Comparison of ENCODE assay signal across 26 cellular contexts in genomic region chr3:38372214-38372601, GRCh38. TPM values are rescaled to one million over a fixed set of nuclear protein-coding genes. Genes with fewer than 3 reads are reported as not detected.
A peak's percentile ranks its signal among the peaks of the same experiment; 100 is the strongest.
DNase-seq lines count a peak whose midpoint lies in the region; ATAC-seq, FAIRE-seq and TF ChIP-seq lines count a peak whose summit lies in the region.
"Had no signal": no experiment of that assay in that cellular context is flagged by ENCODE, and none has a peak within 500 bp of the region (broad histone marks: within the 10 kb centered on the region; RNA-seq: fewer than 3 reads in every experiment).

No MANE protein-coding gene starts in this region.

- H3K4me3 ChIP-seq in HepG2 (replicated peaks in 1 of 3; ENCODE audit: insufficient read depth in 1 of 3, low read depth in 2 of 3, low read length in 3 of 3) = no peak overlapping the region
- no peak overlapping the region for H3K4me3 ChIP-seq in right lobe of liver
- H3K4me3 ChIP-seq in K562 = no peak overlapping the region
- no peak overlapping the region for H3K4me3 ChIP-seq in trophoblast cell (ENCODE audit: low read depth, low read length)
- H3K4me3 ChIP-seq in kidney (ENCODE audit: low read length in 2 of 2) = no peak overlapping the region
- H3K4me3 ChIP-seq: BLaER1 treated with 17β-estradiol and CSF1 and Interleukin-3, amounts not matched to agents 10 nM and 100 nM; GM12878; HAP-1 had no signal

- peak overlapping the region; percentile 16 for H2BK12ac ChIP-seq in trophoblast cell (ENCODE audit: low read length)

- TF ChIP-seq POLR2A in HepG2 (IDR thresholded peaks at IDR 0.05; ENCODE audit: insufficient read depth in 1 of 2, low read depth in 2 of 2, low read length in 2 of 2) (no peak), right lobe of liver (IDR thresholded peaks at IDR 0.05) (no peak), K562 (conservative IDR thresholded peaks at IDR 0.05) (no peak)

- TF ChIP-seq EP300 in HepG2 (IDR thresholded peaks at IDR 0.05; ENCODE audit: low read depth in 2 of 2, low read length in 2 of 2) (no peak), HepG2 (CRISPR knock-in tag; IDR thresholded peaks at IDR 0.05; ENCODE audit: borderline replicate concordance) (no peak), K562 (IDR thresholded peaks at IDR 0.05; ENCODE audit: low read length) (no peak)

- DNase-seq in HepG2 (ENCODE audit: low spot score) (no peak), right lobe of liver (no peak), K562 (ENCODE audit: extremely low read depth in 1 of 4, low spot score in 3 of 4) (no peak), trophoblast cell (no peak), kidney (no peak)
- DNase-seq: ACHN; AML-193; BE2C; CD4-positive, alpha-beta T cell; CD8-positive, alpha-beta memory T cell; DMS 273 treated with DMSO at 0.1 percent for 48 hours; DMS79; EL; GDM1; GOT3; HFFc6 had no signal

- TF ChIP-seq RAD21 in HepG2 (CRISPR knock-in tag; IDR thresholded peaks at IDR 0.05) (no peak), K562 (CRISPR knock-in tag; conservative IDR thresholded peaks at IDR 0.05 in 1 of 2, IDR thresholded peaks at IDR 0.05 in 1 of 2) (no peak)

- ATAC-seq in HepG2 (no peak), right lobe of liver (no peak), K562 (no peak), HG03108 (IDR thresholded peaks at IDR 0.05; ENCODE audit: unreplicated experiment) (no peak), HG03378 (IDR thresholded peaks at IDR 0.05; ENCODE audit: unreplicated experiment) (no peak)
- ATAC-seq: GM12878 had no signal

- 100% methylated on average over 5 of the region's 5 CpGs for WGBS in HepG2 (ENCODE audit: low lambda C conversion rate)
- WGBS in right lobe of liver (ENCODE audit: insufficient coverage, low coverage, low lambda C conversion rate, missing lambda C conversion rate) = 69% methylated on average over 3 of the region's 5 CpGs
- 83% methylated on average over 5 of the region's 5 CpGs for WGBS in K562 (ENCODE audit: insufficient coverage, low coverage, missing lambda C conversion rate)
- WGBS in trophoblast cell (ENCODE audit: extremely low coverage, insufficient coverage, insufficient read length) = no CpG with 5 or more reads among the region's 5 CpGs

- H3K18ac ChIP-seq in trophoblast cell (ENCODE audit: low read length) = no peak overlapping the region

- H2BK5ac ChIP-seq in trophoblast cell (ENCODE audit: low read depth, low read length, poor library complexity) = peak overlapping the region; percentile 16

- H3K79me1 ChIP-seq in trophoblast cell (ENCODE audit: low read length) = no peaks in the 10 kb centered on the region

- H2AFZ ChIP-seq in HepG2 (ENCODE audit: low read length) = no peak overlapping the region
- H2AFZ ChIP-seq in K562 (ENCODE audit: low read depth, low read length) = no peak overlapping the region
- H2AFZ ChIP-seq in trophoblast cell (ENCODE audit: insufficient read depth, low read length, poor library complexity) = no peak overlapping the region

- H3K27ac ChIP-seq in HepG2 (ENCODE audit: extremely low read length, insufficient read depth, low read length) = no peak overlapping the region
- H3K27ac ChIP-seq in right lobe of liver = no peak overlapping the region
- H3K27ac ChIP-seq in K562 (ENCODE audit: extremely low read depth, low read depth, low read length) = no peak overlapping the region
- H3K27ac ChIP-seq in trophoblast cell (ENCODE audit: low read depth, low read length) = no peak overlapping the region
- no peak overlapping the region for H3K27ac ChIP-seq in kidney (ENCODE audit: low read depth in 2 of 2, low read length in 2 of 2)
- H3K27ac ChIP-seq: 22Rv1; BLaER1 treated with 17β-estradiol and CSF1 and Interleukin-3, amounts not matched to agents 10 nM and 100 nM had no signal

- BruUV-seq in HepG2 (replicated peaks; lab: Mats Ljungman, UMichigan) (no TSS peak), K562 (replicated peaks; lab: Mats Ljungman, UMichigan) (no TSS peak)

- H3K9me3 ChIP-seq in HepG2 (ENCODE audit: low read length) (no peaks in the 10 kb centered on the region), right lobe of liver (no peaks in the 10 kb centered on the region), K562 (replicated peaks; ENCODE audit: control insufficient read depth, insufficient read depth, low read depth, low read length) (no peaks in the 10 kb centered on the region), trophoblast cell (ENCODE audit: insufficient read depth, low read depth, low read length) (peaks cover 4% of the 10 kb centered on the region), kidney (ENCODE audit: control insufficient read depth in 1 of 2, low read length in 2 of 2) (no peaks in the 10 kb centered on the region)
- H3K9me3 ChIP-seq: BE2C, HAP-1 had no signal

- CTCF ChIA-PET in HepG2 (lab: Yijun Ruan, JAX; ENCODE audit: low intra/inter-chr PET ratio, low total read pairs) = no interaction called here
- CTCF ChIA-PET in K562 (lab: Yijun Ruan, JAX; ENCODE audit: low intra/inter-chr PET ratio) = no interaction called here

- in situ Hi-C loops in HepG2 (cut with HindIII; ENCODE audit: extremely low pct_ligation_motif_present, low pct_unique_long_range_greater_than_20kb) (no loop called here), K562 (cut with MboI) (no loop called here)

- H3K79me2 ChIP-seq in HepG2 (ENCODE audit: insufficient read depth, low read length) = no peaks in the 10 kb centered on the region
- no peaks in the 10 kb centered on the region for H3K79me2 ChIP-seq in K562 (ENCODE audit: control insufficient read depth, insufficient read depth, low read length)
- H3K79me2 ChIP-seq in trophoblast cell (ENCODE audit: control insufficient read depth, insufficient read depth, low read length, poor library complexity) = no peaks in the 10 kb centered on the region

- no peaks in the 10 kb centered on the region for H3K4me1 ChIP-seq in HepG2 (ENCODE audit: insufficient read depth, low read length)
- no peaks in the 10 kb centered on the region for H3K4me1 ChIP-seq in right lobe of liver
- peaks cover 0 to 4% of the 10 kb centered on the region in 2 experiments; a peak in 1 of 5 replicates for H3K4me1 ChIP-seq in K562 (replicated peaks in 1 of 2; ENCODE audit: control insufficient read depth in 2 of 2, insufficient read depth in 2 of 2, low read length in 2 of 2)
- H3K4me1 ChIP-seq in trophoblast cell (ENCODE audit: control insufficient read depth in 1 of 2, insufficient read depth in 2 of 2, low read length in 2 of 2) = peaks cover 9 to 15% of the 10 kb centered on the region in 2 experiments
- no peaks in the 10 kb centered on the region for H3K4me1 ChIP-seq in kidney (ENCODE audit: control insufficient read depth in 1 of 2, insufficient read depth in 1 of 2, low read depth in 1 of 2, low read length in 2 of 2)
- H3K4me1 ChIP-seq: BE2C, HAP-1 had no signal

- peak overlapping the region; percentile 39 for H3K14ac ChIP-seq in trophoblast cell (ENCODE audit: low read length)

- intact Hi-C loops in HepG2 (cut with micrococcal nuclease; ENCODE audit: unreplicated experiment) = no loop called here
- intact Hi-C loops in right lobe of liver (cut with DNase I) = no loop called here
- intact Hi-C loops in K562 (cut with micrococcal nuclease) = no loop called here
- intact Hi-C loops in kidney (cut with DNase I) = no loop called here

- peak overlapping the region; percentile 54 for H4K91ac ChIP-seq in trophoblast cell (ENCODE audit: low read depth, low read length)

- no peaks in the 10 kb centered on the region for H3K9me1 ChIP-seq in K562 (ENCODE audit: control insufficient read depth, insufficient read depth, low read length)

- H4K8ac ChIP-seq in trophoblast cell (ENCODE audit: low read depth, low read length) = no peak overlapping the region

- H4K12ac ChIP-seq in trophoblast cell (ENCODE audit: low read depth, low read length) = no peak overlapping the region

- H2AK5ac ChIP-seq in trophoblast cell (ENCODE audit: low read length) = no peak overlapping the region

- H3K4me2 ChIP-seq in HepG2 (ENCODE audit: low read depth, low read length) (no peak overlapping the region), K562 (ENCODE audit: insufficient read depth, low read length) (no peak overlapping the region), trophoblast cell (ENCODE audit: low read length) (no peak overlapping the region)
- H3K4me2 ChIP-seq: BLaER1 treated with 17β-estradiol and CSF1 and Interleukin-3, amounts not matched to agents 10 nM and 100 nM had no signal

- POLR2A ChIA-PET in HepG2 (lab: Yijun Ruan, JAX) (no interaction called here), K562 (lab: Yijun Ruan, JAX) (interaction anchor here (0.6 kb wide), 1 partner anchor 41 kb away, joined by 5 read pairs; no protein-coding TSS in a partner anchor)

- H4K20me1 ChIP-seq in HepG2 (ENCODE audit: insufficient read depth, low read length) (no peaks in the 10 kb centered on the region), K562 (replicated peaks; ENCODE audit: control insufficient read depth, insufficient read depth, low read length) (no peaks in the 10 kb centered on the region)

- no peak overlapping the region for H3K4ac ChIP-seq in trophoblast cell (ENCODE audit: low read depth, low read length)

- no peak overlapping the region for H3K9ac ChIP-seq in HepG2 (ENCODE audit: insufficient read depth, low read depth, low read length)
- no peak overlapping the region; a peak in 1 of 4 replicates for H3K9ac ChIP-seq in K562 (ENCODE audit: insufficient read depth in 1 of 2, low read depth in 2 of 2, low read length in 2 of 2)
- H3K9ac ChIP-seq in trophoblast cell (ENCODE audit: low read length) = no peak overlapping the region
- H3K9ac ChIP-seq in kidney (ENCODE audit: low read length in 2 of 2) = no peak overlapping the region
- H3K9ac ChIP-seq: BLaER1 treated with 17β-estradiol and CSF1 and Interleukin-3, amounts not matched to agents 10 nM and 100 nM had no signal

- TF ChIP-seq CTCF in HepG2 (CRISPR knock-in tag; IDR thresholded peaks at IDR 0.05) (no peak), right lobe of liver (IDR thresholded peaks at IDR 0.05) (no peak), K562 (IDR thresholded peaks at IDR 0.05 in 2 of 3, conservative IDR thresholded peaks at IDR 0.05 in 1 of 3; ENCODE audit: insufficient read depth in 2 of 3, low read depth in 1 of 3, low read length in 3 of 3) (no peak), kidney (IDR thresholded peaks at IDR 0.05; ENCODE audit: borderline replicate concordance, extremely low read depth, insufficient read depth) (no peak)

- no peak overlapping the region for H2BK120ac ChIP-seq in trophoblast cell (ENCODE audit: insufficient read depth, low read length, poor library complexity)

- no peak for FAIRE-seq in HepG2 (lab: Jason Lieb, UNC)
- no peak for FAIRE-seq in K562 (lab: Jason Lieb, UNC)
- FAIRE-seq in kidney (lab: Jason Lieb, UNC) = no peak
- FAIRE-seq: A204.1, D721Med, GM12878, GM18507, H54 had no signal

- no peak overlapping the region for H3K23ac ChIP-seq in trophoblast cell (ENCODE audit: low read length)

- H3K36me3 ChIP-seq in HepG2 (replicated peaks in 1 of 2; ENCODE audit: control insufficient read depth in 1 of 2, insufficient read depth in 2 of 2, low read length in 2 of 2) = peaks cover 46 to 96% of the 10 kb centered on the region in 2 experiments
- peaks cover 0 to 94% (median 48%) of the 10 kb centered on the region in 4 donors for H3K36me3 ChIP-seq in right lobe of liver
- peaks cover 97% of the 10 kb centered on the region; the same call in 2 of the 3 replicates for H3K36me3 ChIP-seq in K562 (ENCODE audit: control insufficient read depth, insufficient read depth, low read length)
- H3K36me3 ChIP-seq in trophoblast cell (ENCODE audit: control insufficient read depth in 1 of 2, insufficient read depth in 2 of 2, low read length in 2 of 2) = peaks cover 2 to 4% of the 10 kb centered on the region in 2 experiments
- peaks cover 29 to 60% of the 10 kb centered on the region in 2 donors for H3K36me3 ChIP-seq in kidney (ENCODE audit: control insufficient read depth in 1 of 2, insufficient read depth in 2 of 2, low read length in 2 of 2)
- H3K36me3 ChIP-seq: BE2C had no signal

- H3K27me3 ChIP-seq in HepG2 (ENCODE audit: control insufficient read depth in 1 of 2, insufficient read depth in 2 of 2, low read length in 2 of 2) (no peaks in the 10 kb centered on the region), right lobe of liver (no peaks in the 10 kb centered on the region), K562 (ENCODE audit: control insufficient read depth in 2 of 2, insufficient read depth in 2 of 2, low read length in 2 of 2) (no peaks in the 10 kb centered on the region), trophoblast cell (ENCODE audit: insufficient read depth, low read length) (no peaks in the 10 kb centered on the region)
- H3K27me3 ChIP-seq: BE2C; BLaER1 treated with 17β-estradiol and CSF1 and Interleukin-3, amounts not matched to agents 10 nM and 100 nM had no signal

RNA-seq across cellular contexts. Expression of gene XYLB, which starts 25.6 kb away (rescaled TPM):
- total RNA-seq in HepG2 (2016; rRNA removed; fragmentation: Illumina TruSeq; extraction: Trizol) = 25.9 and 28.9 TPM in 2 replicates
- 4.8 and 7.1 TPM in 2 replicates for total RNA-seq in HepG2 (2016; cell fraction: cytosol; rRNA removed; fragmentation: Illumina TruSeq; extraction: Trizol; ENCODE audit: low read depth)
- 24.2 and 27.1 TPM in 2 replicates for total RNA-seq in HepG2 (2016; cell fraction: insoluble cytoplasmic fraction; rRNA removed; fragmentation: Illumina TruSeq; extraction: Trizol)
- 7.2 and 8.5 TPM in 2 replicates for total RNA-seq in HepG2 (2016; cell fraction: membrane; rRNA removed; fragmentation: Illumina TruSeq; extraction: Trizol)
- 41.8 and 48.3 TPM in 2 replicates for total RNA-seq in HepG2 (2016; cell fraction: nucleus; rRNA removed; fragmentation: Illumina TruSeq; extraction: Trizol)
- polyA plus RNA-seq in HepG2 (2011; rRNA removed) = 27.0 and 30.0 TPM in 2 replicates
- polyA plus RNA-seq in HepG2 (2011; cell fraction: cytosol; rRNA removed) = 12.0 and 14.4 TPM in 2 replicates
- 50.8 and 61.5 TPM in 2 replicates for polyA plus RNA-seq in HepG2 (2011; cell fraction: nucleus; rRNA removed)
- 19.4 and 27.4 TPM in 2 replicates for polyA plus RNA-seq in HepG2 (2012)
- 3.2 and 3.5 TPM in 2 replicates for polyA plus RNA-seq in HepG2 (2016; cell fraction: cytosol; fragmentation: Illumina TruSeq; extraction: Trizol; ENCODE audit: low read depth)
- polyA plus RNA-seq in HepG2 (2016; cell fraction: insoluble cytoplasmic fraction; fragmentation: Illumina TruSeq; extraction: Trizol; ENCODE audit: low read depth) = 27.4 and 32.8 TPM in 2 replicates
- 8.6 and 8.7 TPM in 2 replicates for polyA plus RNA-seq in HepG2 (2016; cell fraction: membrane; fragmentation: Illumina TruSeq; extraction: Trizol; ENCODE audit: low read depth)
- polyA plus RNA-seq in HepG2 (2016; cell fraction: nucleus; fragmentation: Illumina TruSeq; extraction: Trizol; ENCODE audit: insufficient read depth, low read depth) = 46.3 and 54.4 TPM in 2 replicates
- polyA minus RNA-seq in HepG2 (2011; rRNA and poly(A)+ RNA removed; ENCODE audit: low replicate concordance) = 33.1 and 81.7 TPM in 2 replicates
- 16.2 and 25.9 TPM in 2 replicates for polyA minus RNA-seq in HepG2 (2011; cell fraction: cytosol; rRNA and poly(A)+ RNA removed)
- 90.9 and 100.0 TPM in 2 replicates for polyA minus RNA-seq in HepG2 (2011; cell fraction: nucleus; rRNA and poly(A)+ RNA removed)
- total RNA-seq in right lobe of liver = 10 to 100 TPM; 26.2 to 48.3 (median 36.6) TPM
- 148 and 195 TPM in 2 replicates for total RNA-seq in K562 (2011; cell fraction: chromatin; rRNA removed; ENCODE audit: low replicate concordance)
- total RNA-seq in K562 (2011; cell fraction: nucleolus; rRNA removed) = 85.0 and 125 TPM in 2 replicates
- total RNA-seq in K562 (2011; cell fraction: nucleoplasm; rRNA removed) = 115 and 137 TPM in 2 replicates
- total RNA-seq in K562 (2014; rRNA removed) = 10.6 and 17.3 TPM in 2 replicates
- total RNA-seq in K562 (2014; rRNA removed; fragmentation: Illumina TruSeq; extraction: Trizol) = 10.6 and 13.2 TPM in 2 replicates
- 12.5 and 14.6 TPM in 2 replicates for total RNA-seq in K562 (2015; rRNA removed; fragmentation: Illumina TruSeq; extraction: Trizol)
- 19.5 and 20.2 TPM in 2 replicates for total RNA-seq in K562 (2021)
- polyA plus RNA-seq in K562 (2011; rRNA removed) = 12.7 and 15.1 TPM in 2 replicates
- 9.9 and 11.6 TPM in 2 replicates for polyA plus RNA-seq in K562 (2011; cell fraction: cytosol; rRNA removed)
- 40.1 and 59.5 TPM in 2 replicates for polyA plus RNA-seq in K562 (2011; cell fraction: nucleus; rRNA removed)
- polyA plus RNA-seq in K562 (2012) = 11.7 and 15.5 TPM in 2 replicates
- polyA plus RNA-seq in K562 (2014; fragmentation: Illumina TruSeq; extraction: Trizol) = 15.5 and 17.0 TPM in 2 replicates
- polyA plus RNA-seq in K562 (2014; fragmentation: Nextera tagmentation; extraction: Ambion mirVana) = 1 to 10 TPM; 4.0 to 6.1 TPM
- 12.5 and 12.8 TPM in 2 replicates for polyA plus RNA-seq in K562 (2014; rRNA removed)
- polyA minus RNA-seq in K562 (2011; rRNA and poly(A)+ RNA removed) = 26.1 and 33.6 TPM in 2 replicates
- 9.7 and 11.9 TPM in 2 replicates for polyA minus RNA-seq in K562 (2011; cell fraction: cytosol; rRNA and poly(A)+ RNA removed)
- 43.8 and 54.1 TPM in 2 replicates for polyA minus RNA-seq in K562 (2011; cell fraction: nucleus; rRNA and poly(A)+ RNA removed)
- 2.2 and 2.4 TPM in 2 replicates for polyA plus RNA-seq in trophoblast cell (2013)
- total RNA-seq in kidney = 6.0 TPM
- polyA plus RNA-seq in kidney (ENCODE audit: insufficient read depth, low read depth, low replicate concordance) = 7.9 TPM

Comparison
In these comparisons a context has a peak if more than half of its experiments do, and no peak if none do; other contexts are left out.
1. Of the 241 proteins assayed by ChIP-seq in both HepG2 and K562: peak only in HepG2: MAFF, MAFK and RBM22; only in K562: MAFG; in both: none; in neither: 237.